Comparison of ENCODE assay signal across 8 cellular contexts in the genomic region with DNA sequence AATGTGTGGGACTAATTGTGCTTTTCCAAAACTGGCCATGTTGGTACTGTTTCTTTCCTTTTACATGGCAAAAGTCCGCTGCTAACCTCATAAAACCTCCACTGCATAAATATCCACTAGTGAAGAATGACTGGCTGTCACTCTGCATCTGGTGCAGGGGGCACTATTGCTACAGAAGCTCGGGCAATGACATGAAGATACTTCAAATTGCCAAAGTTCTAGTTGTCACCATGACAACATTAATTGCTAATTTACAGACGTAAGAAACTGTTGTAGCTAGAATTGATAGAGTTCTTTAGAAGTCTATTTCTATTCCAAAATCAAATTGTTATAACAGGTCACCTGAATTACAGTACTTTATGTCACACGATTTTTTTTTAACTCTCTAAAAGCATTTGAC. TPM values are rescaled to one million over a fixed set of nuclear protein-coding genes. Genes with fewer than 3 reads are reported as not detected.
DNase-seq lines count a peak whose midpoint lies in the region; ATAC-seq and TF ChIP-seq lines count a peak whose summit lies in the region.

No MANE protein-coding gene starts in this region.

- H3K4me3 ChIP-seq in BLaER1, result no peak overlapping the region
- peak overlapping the region; percentile 79 for H3K4me3 ChIP-seq in WERI-Rb-1 (ENCODE audit: low read depth, low read length)
- H3K4me3 ChIP-seq in left lung, result peak overlapping the region in 1 of 2 donors; percentile 62

- TF ChIP-seq CTCF in WERI-Rb-1 (IDR thresholded peaks at IDR 0.05; ENCODE audit: low read depth, low read length), result no peak
- no peak for TF ChIP-seq CTCF in left lung (IDR thresholded peaks at IDR 0.05)

- H3K27ac ChIP-seq in BLaER1 (no peak overlapping the region), WERI-Rb-1 (no peak overlapping the region), left lung (peak overlapping the region; percentile 83 to 91)

- no peak overlapping the region for H3K9ac ChIP-seq in BLaER1

- intact Hi-C loops in left lung (cut with DNase I), result no loop called here
- intact Hi-C loops in Right ventricle myocardium inferior (cut with DNase I), result loop anchor here (5.0 kb wide), 1 partner anchor 111 kb away; a partner anchor contains a TSS

- ATAC-seq in left lung (peak; percentile 16), Right ventricle myocardium inferior (no peak)

- no peaks in the 10 kb centered on the region for H4K20me1 ChIP-seq in BLaER1

- H3K36me3 ChIP-seq in BLaER1, result no peaks in the 10 kb centered on the region
- H3K36me3 ChIP-seq in WERI-Rb-1, result peaks cover 10% of the 10 kb centered on the region
- no peaks in the 10 kb centered on the region for H3K36me3 ChIP-seq in left lung

- H3K4me1 ChIP-seq in BLaER1 (peaks cover 18% of the 10 kb centered on the region), left lung (peaks cover 6 to 18% of the 10 kb centered on the region in 2 donors)

- peak overlapping the region; percentile 86 for H3K4me2 ChIP-seq in BLaER1

- H3K9me3 ChIP-seq in BLaER1 (peaks cover 20% of the 10 kb centered on the region; the same call in 1 of the 2 replicates), WERI-Rb-1 (ENCODE audit: severe bottlenecking) (no peaks in the 10 kb centered on the region), left lung (peaks cover 0 to 12% of the 10 kb centered on the region in 2 donors)

- DNase-seq in HT-29 (ENCODE audit: low spot score) (peak; percentile 55), WERI-Rb-1 (no peak), left lung (no peak), NCI-H1436 (lab: John Stamatoyannopoulos, UW) (no peak), NOMO-1 treated with dmso at 0.1 percent for 144 hours (lab: John Stamatoyannopoulos, UW; ENCODE audit: unreplicated experiment) (no peak), cortex of kidney (lab: John Stamatoyannopoulos, UW) (no peak), Right ventricle myocardium inferior (ENCODE audit: missing footprints) (no peak)

- H3K27me3 ChIP-seq in BLaER1 (no peaks in the 10 kb centered on the region), WERI-Rb-1 (ENCODE audit: insufficient read depth, low read depth, severe bottlenecking) (no peaks in the 10 kb centered on the region), left lung (no peaks in the 10 kb centered on the region)

RNA-seq across cellular contexts. Expression of a gene that starts 0.9 kb away (rescaled TPM):
- not detected in 2 replicates for total RNA-seq in HT-29 (2014; rRNA removed; shearing (Covaris generic))
- under 1 TPM in 1 of 2 donors, not detected in 1; 0.68 TPM for total RNA-seq in left lung
- total RNA-seq in Right ventricle myocardium inferior, result 0.11 TPM

RNA-seq across cellular contexts. Expression of a gene that starts 0.9 kb away (rescaled TPM):
- 4.4 and 8.2 TPM in 2 replicates for total RNA-seq in HT-29 (2014; rRNA removed; shearing (Covaris generic))
- total RNA-seq in left lung (1 to 10 TPM; 5.4 to 6.6 TPM), Right ventricle myocardium inferior (3.6 TPM)

RNA-seq across cellular contexts. Expression of a gene that starts 40.3 kb away (rescaled TPM):
- total RNA-seq in HT-29 (2014; rRNA removed; shearing (Covaris generic)), result 5.4 and 12.1 TPM in 2 replicates
- total RNA-seq in left lung, result 1 to 10 TPM; 9.4 to 9.5 TPM
- total RNA-seq in Right ventricle myocardium inferior, result 21.6 TPM

Comparison
In these comparisons a context has a peak if more than half of its experiments do, and no peak if none do; other contexts are left out.
1. H3K27ac ChIP-seq: peak in left lung (2 of 2); none in BLaER1 (single experiment) and WERI-Rb-1 (single experiment).